In the genomic region with DNA sequence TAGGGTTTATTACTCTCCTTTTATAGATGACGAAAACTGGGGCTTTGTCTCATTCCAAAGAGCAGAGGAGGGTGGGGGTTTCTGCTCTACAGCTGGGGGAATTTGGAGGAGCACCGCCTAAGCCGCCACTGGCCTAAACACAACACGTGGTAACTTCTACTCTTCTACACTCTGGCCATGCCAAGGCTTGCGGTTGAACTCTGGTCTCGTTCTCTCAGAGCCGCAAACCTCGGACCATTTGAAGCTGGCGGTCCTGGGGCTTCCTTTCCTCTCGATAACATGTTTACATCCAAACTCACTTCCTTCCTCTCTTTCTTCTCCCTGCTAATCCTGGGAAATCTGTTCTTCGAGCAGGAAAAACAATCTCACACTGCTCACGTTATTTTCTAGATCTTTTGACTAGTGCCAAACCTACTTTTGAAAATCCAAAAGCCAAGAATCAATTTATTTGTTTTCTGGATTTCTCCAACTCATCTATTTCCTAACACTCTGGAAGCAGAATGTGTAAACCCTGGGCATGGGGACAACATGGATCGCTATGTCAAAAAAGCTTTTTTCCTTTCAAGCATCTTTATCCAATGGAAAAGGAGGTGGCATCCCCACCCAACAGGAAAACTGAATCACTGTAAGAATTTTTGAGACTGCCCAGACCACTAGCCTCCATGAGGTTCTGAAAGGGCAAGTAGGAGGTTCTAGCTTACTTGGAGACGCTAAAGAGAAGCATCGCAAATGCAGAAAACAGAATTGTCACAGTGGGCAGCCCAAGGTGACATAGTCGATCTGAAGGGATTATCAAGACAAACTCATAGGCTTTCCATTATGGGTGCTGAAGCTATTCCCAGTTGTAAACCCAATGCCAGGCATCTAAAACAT, we compare ENCODE assay signal across 8 cellular contexts. TPM values are rescaled to one million over a fixed set of nuclear protein-coding genes. Genes with fewer than 3 reads are reported as not detected.
DNase-seq lines count a peak whose midpoint lies in the region; ATAC-seq, FAIRE-seq and TF ChIP-seq lines count a peak whose summit lies in the region.

No MANE protein-coding gene starts in this region.

- H3K4me1 ChIP-seq in pancreas (peaks cover 0 to 27% (median 12%) of the 10 kb centered on the region in 3 donors), thoracic aorta (ENCODE audit: control insufficient read depth in 1 of 2, low read depth in 2 of 2) (peaks cover 15 to 34% of the 10 kb centered on the region in 2 donors)

- no peak for TF ChIP-seq CTCF in pancreas (IDR thresholded peaks at IDR 0.05)
- no peak for TF ChIP-seq CTCF in thoracic aorta (IDR thresholded peaks at IDR 0.05)

- intact Hi-C loops in pancreas (cut with DNase I), result no loop called here

- H3K4me3 ChIP-seq in pancreas (peak overlapping the region in 1 of 4 donors; percentile 43), thoracic aorta (peak overlapping the region; percentile 75), H7 (ENCODE audit: insufficient read depth, low read depth, low read length) (no peak overlapping the region; the same call in 1 of the 2 replicates)

- 43 to 44% methylated on average over 16 of the region's 16 CpGs for WGBS in pancreas, 2 donors

- H3K27me3 ChIP-seq in pancreas (no peaks in the 10 kb centered on the region), thoracic aorta (replicated peaks; ENCODE audit: insufficient read depth) (no peaks in the 10 kb centered on the region), H7 (ENCODE audit: control insufficient read depth, insufficient read depth, low read length) (peaks cover 7% of the 10 kb centered on the region; the same call in 1 of the 2 replicates)

- H3K36me3 ChIP-seq in pancreas (no peaks in the 10 kb centered on the region), thoracic aorta (no peaks in the 10 kb centered on the region), H7 (replicated peaks; ENCODE audit: control insufficient read depth, insufficient read depth, low read length) (no peaks in the 10 kb centered on the region)

- FAIRE-seq in RCC 7860 (lab: Jason Lieb, UNC), result peak; percentile 55
- no peak for FAIRE-seq in pancreas (lab: Jason Lieb, UNC)

- ATAC-seq in HG03354 (IDR thresholded peaks at IDR 0.05; ENCODE audit: poor library complexity, severe bottlenecking, unreplicated experiment), result peak; percentile 26
- ATAC-seq in pancreas, result peak in 1 of 4 donors; percentile 5
- ATAC-seq in thoracic aorta (ENCODE audit: insufficient number of reproducible peaks, low FRiP score, low read depth), result peak; percentile 23

- H3K27ac ChIP-seq in pancreas (peak overlapping the region; percentile 72 to 90 (median 87)), thoracic aorta (peak overlapping the region; percentile 94 to 97)

- DNase-seq in GF-D8 (lab: John Stamatoyannopoulos, UW) (peak; percentile 86), RCC 7860 (ENCODE audit: low spot score) (peak; percentile 70), germinal center (ENCODE audit: low spot score) (peak; percentile 59), pancreas (peak in 5 of 6 donors; percentile 15 to 79 (median 50)), thoracic aorta (ENCODE audit: low spot score) (peak; percentile 22), H7 (no peak)
- peak; percentile 63 for DNase-seq in activated T-helper 9 cell treated with anti-CD3 and anti-CD28 coated beads, Interleukin-2, amount 50 U/mL, for 16 hours (ENCODE audit: low read depth)

- H3K9me3 ChIP-seq in pancreas (no peaks in the 10 kb centered on the region), thoracic aorta (no peaks in the 10 kb centered on the region)

RNA-seq across cellular contexts. Expression of a gene that starts 13.6 kb away (rescaled TPM):
- total RNA-seq in pancreas (10 to 100 TPM; 15.0 to 21.1 (median 18.2) TPM), thoracic aorta (10 to 100 TPM; 35.1 to 38.2 TPM)
- polyA plus RNA-seq in pancreas, result 1 to 10 TPM; 6.1 to 9.2 TPM
- total RNA-seq in H7 (2014; rRNA removed; shearing (Covaris generic)), result 13.3 and 15.2 TPM in 2 replicates

RNA-seq across cellular contexts. Expression of a gene that starts 30.2 kb away (rescaled TPM):
- not detected for total RNA-seq in pancreas
- polyA plus RNA-seq in pancreas, result under 1 TPM in 1 of 2 donors, not detected in 1; 0.07 TPM
- total RNA-seq in thoracic aorta, result not detected
- total RNA-seq in H7 (2014; rRNA removed; shearing (Covaris generic)), result 0.04 TPM in 1 of 2 replicates, not detected in the other
